8 cellular contexts compared by ENCODE assay signal in genomic region chrX:153900806-153901752, GRCh38. TPM values are rescaled to one million over a fixed set of nuclear protein-coding genes. Genes with fewer than 3 reads are reported as not detected.
DNase-seq lines count a peak whose midpoint lies in the region; ATAC-seq, FAIRE-seq and TF ChIP-seq lines count a peak whose summit lies in the region.

No MANE protein-coding gene starts in this region.

- H3K9me2 ChIP-seq in Karpas-422 (replicated peaks; ENCODE audit: insufficient read depth, low read length): no peaks in the 10 kb centered on the region

- H2AFZ ChIP-seq in Karpas-422 (ENCODE audit: low read length) (no peak overlapping the region), astrocyte (ENCODE audit: low read depth, low read length) (no peak overlapping the region)

- no peaks in the 10 kb centered on the region for H3K9me3 ChIP-seq in Karpas-422 (ENCODE audit: low read length)
- H3K9me3 ChIP-seq in astrocyte (ENCODE audit: insufficient read depth, low read depth, low read length): no peaks in the 10 kb centered on the region

- no peaks in the 10 kb centered on the region for H3K36me3 Mint-ChIP-seq in astrocyte (ENCODE audit: low read depth, unreplicated experiment)

- H3K36me3 ChIP-seq in Karpas-422 (ENCODE audit: insufficient read depth, low read length) (no peaks in the 10 kb centered on the region), astrocyte (ENCODE audit: insufficient read depth, low read length) (no peaks in the 10 kb centered on the region)

- H3K4me1 ChIP-seq in Karpas-422 (ENCODE audit: low read length) (peaks cover 21% of the 10 kb centered on the region), astrocyte (ENCODE audit: insufficient read depth, low read length) (peaks cover 6% of the 10 kb centered on the region)

- TF ChIP-seq CTCF in astrocyte (IDR thresholded peaks at IDR 0.05; ENCODE audit: insufficient read depth, low read depth, low read length): no peak

- peaks cover 5% of the 10 kb centered on the region; the same call in 1 of the 2 replicates for H4K20me1 ChIP-seq in Karpas-422 (ENCODE audit: insufficient read depth, low read depth, low read length)
- H4K20me1 ChIP-seq in astrocyte (ENCODE audit: insufficient read depth, low read length): no peaks in the 10 kb centered on the region

- ATAC-seq in GM21529 (IDR thresholded peaks at IDR 0.05; ENCODE audit: unreplicated experiment) (peak; percentile 89), SK-N-SH treated with all-trans-retinoic acid at 6 μM for 48 hours (peak; percentile 67), GM21528 (IDR thresholded peaks at IDR 0.05; ENCODE audit: low FRiP score, unreplicated experiment) (no peak)

- H3K9ac ChIP-seq in Karpas-422 (ENCODE audit: low read length): no peak overlapping the region
- H3K9ac ChIP-seq in astrocyte (ENCODE audit: low read length): no peak overlapping the region

- H3K27ac ChIP-seq in Karpas-422 (ENCODE audit: low read length) (no peak overlapping the region), astrocyte (ENCODE audit: low read depth, low read length) (no peak overlapping the region)

- H3K4me3 ChIP-seq in Karpas-422 (ENCODE audit: low read length) (no peak overlapping the region), astrocyte (ENCODE audit: insufficient read depth, low read depth, low read length) (no peak overlapping the region)

- H3K27me3 ChIP-seq in Karpas-422 (ENCODE audit: low read length) (no peaks in the 10 kb centered on the region), astrocyte (ENCODE audit: insufficient read depth, low read length) (peaks cover 3% of the 10 kb centered on the region)

- peaks cover 11% of the 10 kb centered on the region for H3K4me1 Mint-ChIP-seq in astrocyte (ENCODE audit: low read depth, unreplicated experiment)

- H3K79me2 ChIP-seq in Karpas-422 (ENCODE audit: low read length) (no peaks in the 10 kb centered on the region), astrocyte (ENCODE audit: insufficient read depth, low read length) (no peaks in the 10 kb centered on the region)

- H3K27ac Mint-ChIP-seq in astrocyte (ENCODE audit: unreplicated experiment): peak overlapping the region; percentile 72

- H3K9me3 Mint-ChIP-seq in astrocyte (ENCODE audit: unreplicated experiment): no peaks in the 10 kb centered on the region

- peak; percentile 87 for FAIRE-seq in astrocyte (lab: Jason Lieb, UNC)

- no peaks in the 10 kb centered on the region for H3K27me3 Mint-ChIP-seq in astrocyte (ENCODE audit: low read depth, unreplicated experiment)

- H3K4me2 ChIP-seq in Karpas-422 (ENCODE audit: low read depth, low read length, poor library complexity, severe bottlenecking): no peak overlapping the region
- H3K4me2 ChIP-seq in astrocyte (ENCODE audit: low read length): peak overlapping the region; percentile 52

- H3K4me3 Mint-ChIP-seq in astrocyte (ENCODE audit: unreplicated experiment): peak overlapping the region; percentile 54

- DNase-seq in EH (ENCODE audit: low read depth): peak; percentile 95
- DNase-seq in Karpas-422: peak; percentile 62
- DNase-seq in astrocyte (ENCODE audit: low read depth): peak; percentile 73
- peak; percentile 88 for DNase-seq in kidney tubule cell (ENCODE audit: low spot score)
- peak; percentile 60 for DNase-seq in stimulated activated naive CD4-positive, alpha-beta T cell treated with Interleukin-2 at 50 U/mL for 16 hours (lab: John Stamatoyannopoulos, UW)

TF ChIP-seq in SK-N-SH treated with all-trans-retinoic acid at 6 μM for 48 hours, 23 proteins besides CTCF, POLR2A, EP300 and RAD21:
- TF ChIP-seq PPARA (CRISPR knock-in tag; IDR thresholded peaks at IDR 0.05; ENCODE audit: borderline replicate concordance): no peak
- TF ChIP-seq, protein P1, sequence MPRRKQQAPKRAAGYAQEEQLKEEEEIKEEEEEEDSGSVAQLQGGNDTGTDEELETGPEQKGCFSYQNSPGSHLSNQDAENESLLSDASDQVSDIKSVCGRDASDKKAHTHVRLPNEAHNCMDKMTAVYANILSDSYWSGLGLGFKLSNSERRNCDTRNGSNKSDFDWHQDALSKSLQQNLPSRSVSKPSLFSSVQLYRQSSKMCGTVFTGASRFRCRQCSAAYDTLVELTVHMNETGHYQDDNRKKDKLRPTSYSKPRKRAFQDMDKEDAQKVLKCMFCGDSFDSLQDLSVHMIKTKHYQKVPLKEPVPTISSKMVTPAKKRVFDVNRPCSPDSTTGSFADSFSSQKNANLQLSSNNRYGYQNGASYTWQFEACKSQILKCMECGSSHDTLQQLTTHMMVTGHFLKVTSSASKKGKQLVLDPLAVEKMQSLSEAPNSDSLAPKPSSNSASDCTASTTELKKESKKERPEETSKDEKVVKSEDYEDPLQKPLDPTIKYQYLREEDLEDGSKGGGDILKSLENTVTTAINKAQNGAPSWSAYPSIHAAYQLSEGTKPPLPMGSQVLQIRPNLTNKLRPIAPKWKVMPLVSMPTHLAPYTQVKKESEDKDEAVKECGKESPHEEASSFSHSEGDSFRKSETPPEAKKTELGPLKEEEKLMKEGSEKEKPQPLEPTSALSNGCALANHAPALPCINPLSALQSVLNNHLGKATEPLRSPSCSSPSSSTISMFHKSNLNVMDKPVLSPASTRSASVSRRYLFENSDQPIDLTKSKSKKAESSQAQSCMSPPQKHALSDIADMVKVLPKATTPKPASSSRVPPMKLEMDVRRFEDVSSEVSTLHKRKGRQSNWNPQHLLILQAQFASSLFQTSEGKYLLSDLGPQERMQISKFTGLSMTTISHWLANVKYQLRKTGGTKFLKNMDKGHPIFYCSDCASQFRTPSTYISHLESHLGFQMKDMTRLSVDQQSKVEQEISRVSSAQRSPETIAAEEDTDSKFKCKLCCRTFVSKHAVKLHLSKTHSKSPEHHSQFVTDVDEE (CRISPR knock-in tag; IDR thresholded peaks at IDR 0.05): no peak
- TF ChIP-seq TOX (CRISPR knock-in tag; IDR thresholded peaks at IDR 0.05; ENCODE audit: borderline replicate concordance): no peak
- TF ChIP-seq ZC3H10 (CRISPR knock-in tag; IDR thresholded peaks at IDR 0.05): no peak
- no peak for TF ChIP-seq CSDC2 (CRISPR knock-in tag; IDR thresholded peaks at IDR 0.05)
- TF ChIP-seq PATZ1 (CRISPR knock-in tag; IDR thresholded peaks at IDR 0.05; ENCODE audit: borderline replicate concordance): peak; percentile 33; the same call in 1 of the 2 replicates
- TF ChIP-seq TCF4 (CRISPR knock-in tag; IDR thresholded peaks at IDR 0.05; ENCODE audit: borderline replicate concordance): no peak
- TF ChIP-seq ISL1 (CRISPR knock-in tag; IDR thresholded peaks at IDR 0.05): no peak

RNA-seq across cellular contexts. Expression of gene AVPR2, which starts 3.4 kb away (rescaled TPM):
- total RNA-seq in Karpas-422 (2014; rRNA removed; shearing (Covaris generic); ENCODE audit: low replicate concordance): not detected in 2 replicates
- not detected in 2 replicates for total RNA-seq in astrocyte

RNA-seq across cellular contexts. Expression of gene L1CAM, which starts 15.1 kb away (rescaled TPM):
- not detected in 2 replicates for total RNA-seq in Karpas-422 (2014; rRNA removed; shearing (Covaris generic); ENCODE audit: low replicate concordance)
- 347 and 353 TPM in 2 replicates for total RNA-seq in astrocyte

RNA-seq across cellular contexts. Expression of gene ARHGAP4, which starts 25.0 kb away (rescaled TPM):
- 104 and 218 TPM in 2 replicates for total RNA-seq in Karpas-422 (2014; rRNA removed; shearing (Covaris generic); ENCODE audit: low replicate concordance)
- total RNA-seq in astrocyte: 3.9 and 4.3 TPM in 2 replicates

RNA-seq across cellular contexts. Expression of gene NAA10, which starts 33.8 kb away (rescaled TPM):
- total RNA-seq in Karpas-422 (2014; rRNA removed; shearing (Covaris generic); ENCODE audit: low replicate concordance): 103 and 144 TPM in 2 replicates
- 134 and 144 TPM in 2 replicates for total RNA-seq in astrocyte

RNA-seq across cellular contexts. Expression of gene RENBP, which starts 43.4 kb away (rescaled TPM):
- total RNA-seq in Karpas-422 (2014; rRNA removed; shearing (Covaris generic); ENCODE audit: low replicate concordance): 0.22 and 0.26 TPM in 2 replicates
- total RNA-seq in astrocyte: 1.7 and 2.2 TPM in 2 replicates

Comparison
In these comparisons a context has a peak if more than half of its experiments do, and no peak if none do; other contexts are left out.
1. RNA of gene L1CAM, which starts 15.1 kb away (total RNA-seq): 347 to 353 TPM in astrocyte; not detected in Karpas-422; every median in the first group is over 100 times any median in the second.
2. RNA of gene ARHGAP4, which starts 25.0 kb away (total RNA-seq): 104 to 218 TPM in Karpas-422; 3.9 to 4.3 TPM in astrocyte; every median in the first group is over 10 times any median in the second.
3. Peak in every context shown above with its lines, with median percentiles within 50 percentile points of each other: DNase-seq.